ENCODE assay signal across 8 cellular contexts in the genomic region with DNA sequence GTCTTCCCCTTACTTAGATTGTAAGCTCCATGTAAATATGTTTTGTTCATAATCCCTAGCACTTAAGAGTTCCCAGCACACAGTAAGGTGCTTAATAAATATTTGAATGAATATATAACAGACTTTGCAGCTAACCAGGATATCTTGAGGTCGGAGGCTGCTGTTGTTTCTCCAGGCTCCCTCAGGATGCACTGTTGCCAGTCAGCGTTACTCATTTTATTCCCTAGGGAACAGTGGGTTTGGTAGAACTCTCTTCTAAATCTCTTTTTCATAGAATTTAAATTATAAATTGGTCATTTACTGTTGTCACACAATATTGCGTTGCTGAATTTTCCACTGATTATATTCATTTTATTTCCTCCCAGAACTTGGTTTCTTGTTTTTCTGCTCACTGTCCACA.
A peak's percentile ranks its signal among the peaks of the same experiment; 100 is the strongest.
DNase-seq lines count a peak whose midpoint lies in the region; ATAC-seq and TF ChIP-seq lines count a peak whose summit lies in the region.

No MANE protein-coding gene starts in this region.

- no peaks in the 10 kb centered on the region for H3K9me3 Mint-ChIP-seq in nephron progenitor cell

- H3K36me3 ChIP-seq in Loucy (ENCODE audit: insufficient read depth, low read length) = peaks cover 19% of the 10 kb centered on the region

- H3K9me2 ChIP-seq in Loucy (replicated peaks; ENCODE audit: low read depth, low read length) = no peaks in the 10 kb centered on the region

- DNase-seq in coronary artery (ENCODE audit: low spot score) = no peak
- DNase-seq in nephron progenitor cell = no peak

- H3K27me3 Mint-ChIP-seq in nephron progenitor cell (ENCODE audit: low read depth, poor library complexity) = no peaks in the 10 kb centered on the region

- peaks cover 11% of the 10 kb centered on the region for H3K27me3 ChIP-seq in Loucy (ENCODE audit: insufficient read depth, low read length, poor library complexity, severe bottlenecking)

- peak overlapping the region; percentile 98 for H3K9ac ChIP-seq in Loucy (ENCODE audit: low read depth, low read length, poor library complexity, severe bottlenecking)

- H3K9me3 ChIP-seq in Loucy (ENCODE audit: insufficient read depth, low read depth, low read length) = no peaks in the 10 kb centered on the region

- peak overlapping the region; percentile 86 for H3K4me2 ChIP-seq in Loucy (ENCODE audit: low read depth, low read length, poor library complexity, severe bottlenecking)

- ATAC-seq in GM21576 (IDR thresholded peaks at IDR 0.05; ENCODE audit: unreplicated experiment) = no peak
- no peak for ATAC-seq in GM18873 (IDR thresholded peaks at IDR 0.05; ENCODE audit: low FRiP score, unreplicated experiment)
- ATAC-seq in GM21526 (IDR thresholded peaks at IDR 0.05; ENCODE audit: low FRiP score, unreplicated experiment) = no peak
- no peak for ATAC-seq in HG02884 (IDR thresholded peaks at IDR 0.05; ENCODE audit: unreplicated experiment)

- H3K4me3 Mint-ChIP-seq in nephron progenitor cell = peak overlapping the region; percentile 98

- H4K20me1 ChIP-seq in Loucy (ENCODE audit: insufficient read depth, low read length, poor library complexity, severe bottlenecking) = peaks cover 33% of the 10 kb centered on the region

- H2AFZ ChIP-seq in Loucy (ENCODE audit: low read length) = peak overlapping the region; percentile 72; the same call in 1 of the 2 replicates

- H3K79me2 ChIP-seq in Loucy (ENCODE audit: insufficient read depth, low read length) = peaks cover 43% of the 10 kb centered on the region

- H3K27ac ChIP-seq in C4-2B = peak overlapping the region; percentile 98; the same call in 1 of the 2 replicates
- peak overlapping the region; percentile 97 for H3K27ac ChIP-seq in coronary artery

- H3K4me1 Mint-ChIP-seq in nephron progenitor cell = peaks cover 33% of the 10 kb centered on the region

- peaks cover 22% of the 10 kb centered on the region for H3K4me1 ChIP-seq in Loucy (ENCODE audit: insufficient read depth, low read length, poor library complexity, severe bottlenecking)

- H3K4me3 ChIP-seq in Loucy (ENCODE audit: low read length, poor library complexity, severe bottlenecking) = peak overlapping the region; percentile 92
- peak overlapping the region; percentile 99 for H3K4me3 ChIP-seq in coronary artery

- peaks cover 15% of the 10 kb centered on the region; the same call in 1 of the 2 replicates for H3F3A ChIP-seq in Loucy (ENCODE audit: low read depth)

- H3K36me3 Mint-ChIP-seq in nephron progenitor cell (ENCODE audit: low read depth) = peaks cover 24% of the 10 kb centered on the region

- TF ChIP-seq CTCF in C4-2B (conservative IDR thresholded peaks at IDR 0.05) = no peak
- TF ChIP-seq CTCF in Loucy (conservative IDR thresholded peaks at IDR 0.05; ENCODE audit: low read length) = no peak
- no peak for TF ChIP-seq CTCF in coronary artery (IDR thresholded peaks at IDR 0.05)
- TF ChIP-seq CTCF in nephron progenitor cell (IDR thresholded peaks at IDR 0.05) = no peak

- peak overlapping the region; percentile 86 for H3K27ac Mint-ChIP-seq in nephron progenitor cell
